ENCODE assay signal across 8 cellular contexts in genomic region chr17:6556121-6557039, GRCh38. TPM values are rescaled to one million over a fixed set of nuclear protein-coding genes. Genes with fewer than 3 reads are reported as not detected.
A peak's percentile ranks its signal among the peaks of the same experiment; 100 is the strongest.
DNase-seq lines count a peak whose midpoint lies in the region; ATAC-seq and TF ChIP-seq lines count a peak whose summit lies in the region.

PITPNM3 (minus strand) TSS chr17:6556555; CDS start chr17:6556406, 149 bp downstream.

- 1 to 2% (median 2%) methylated on average over 70 to 121 of the region's 122 CpGs for WGBS in ovary, 3 donors

- peaks cover 49 to 61% of the 10 kb centered on the region in 2 donors for H3K27me3 Mint-ChIP-seq in T-cell

- no peaks in the 10 kb centered on the region for H3K9me3 ChIP-seq in ovary

- ATAC-seq in T-cell (replicated peaks in 1 of 4) (peak in 3 of 4 experiments; percentile 28 to 37 (median 31)), GM21786 (IDR thresholded peaks at IDR 0.05; ENCODE audit: unreplicated experiment) (no peak), HG03521 (IDR thresholded peaks at IDR 0.05; ENCODE audit: unreplicated experiment) (no peak)

- H3K27ac ChIP-seq in ovary: peak within 1 kb of the TSS; percentile 87 to 91

- no peaks in the 10 kb centered on the region for H3K9me3 Mint-ChIP-seq in T-cell

- no peaks in the 10 kb centered on the region for H3K36me3 ChIP-seq in ovary

- POLR2A ChIA-PET in T-cell (lab: Charles Lee): no interaction called here

- peak; percentile 39 for TF ChIP-seq POLR2A in ovary (IDR thresholded peaks at IDR 0.05)

- H3K36me3 Mint-ChIP-seq in T-cell: peaks cover 3% of the 10 kb centered on the region

- no peak for TF ChIP-seq EP300 in ovary (IDR thresholded peaks at IDR 0.05)

- H3K4me3 Mint-ChIP-seq in T-cell: peak within 1 kb of the TSS; percentile 65 to 79 (median 69)

- no peak within 1 kb of the TSS for H3K27ac Mint-ChIP-seq in T-cell

- TF ChIP-seq CTCF in fibroblast of the aortic adventitia (IDR thresholded peaks at IDR 0.05; ENCODE audit: insufficient read depth, low read length): no peak
- TF ChIP-seq CTCF in ovary (IDR thresholded peaks at IDR 0.05): no peak

- peaks cover 31% of the 10 kb centered on the region for H3K4me1 ChIP-seq in ovary (ENCODE audit: insufficient read depth)

- peaks cover 10 to 16% (median 12%) of the 10 kb centered on the region in 3 donors for H3K4me1 Mint-ChIP-seq in T-cell

- H3K4me3 ChIP-seq in fibroblast of the aortic adventitia (ENCODE audit: low read depth, low read length) (peak within 1 kb of the TSS; percentile 58), ovary (peak within 1 kb of the TSS; percentile 40)

- CTCF ChIA-PET in T-cell (lab: Charles Lee): no interaction called here

- no peaks in the 10 kb centered on the region for H3K27me3 ChIP-seq in ovary

- intact Hi-C loops in ovary (cut with DNase I): loop anchor here in 2 of 4 donors (5.0 kb wide), 1 partner anchor 84 kb away; no protein-coding TSS in a partner anchor

- DNase-seq in D341Med (ENCODE audit: low spot score): peak; percentile 55
- no peak for DNase-seq in T-cell
- no peak for DNase-seq in fibroblast of the aortic adventitia (ENCODE audit: low read depth)
- DNase-seq in ovary: peak; percentile 56 to 78 (median 66)
- DNase-seq in dermis blood vessel endothelial cell: no peak
- DNase-seq in stimulated activated naive CD4-positive, alpha-beta T cell (lab: John Stamatoyannopoulos, UW): no peak

RNA-seq across cellular contexts. Expression of gene PITPNM3, which starts in this region (rescaled TPM):
- total RNA-seq in T-cell (under 1 TPM; 0.20 to 0.98 (median 0.61) TPM), fibroblast of the aortic adventitia (ENCODE audit: low replicate concordance) (0.57 and 1.3 TPM in 2 replicates), ovary (10 to 100 TPM; 10.0 to 68.7 (median 30.3) TPM), dermis blood vessel endothelial cell (0.23 and 0.34 TPM in 2 replicates)
- polyA plus RNA-seq in ovary: 10 to 100 TPM; 10.3 to 12.8 TPM

Comparison
In these comparisons a context has a peak if more than half of its experiments do, and no peak if none do; other contexts are left out.
1. Peak in ATAC-seq in T-cell; RNA of the gene not detected or under 1 TPM.
2. DNase-seq: peak in D341Med (single experiment) and ovary (5 of 5); none in T-cell (0 of 34), fibroblast of the aortic adventitia (single experiment), dermis blood vessel endothelial cell (single experiment) and stimulated activated naive CD4-positive, alpha-beta T cell (0 of 6).